ENCODE assay signal across 8 cellular contexts in the genomic region with DNA sequence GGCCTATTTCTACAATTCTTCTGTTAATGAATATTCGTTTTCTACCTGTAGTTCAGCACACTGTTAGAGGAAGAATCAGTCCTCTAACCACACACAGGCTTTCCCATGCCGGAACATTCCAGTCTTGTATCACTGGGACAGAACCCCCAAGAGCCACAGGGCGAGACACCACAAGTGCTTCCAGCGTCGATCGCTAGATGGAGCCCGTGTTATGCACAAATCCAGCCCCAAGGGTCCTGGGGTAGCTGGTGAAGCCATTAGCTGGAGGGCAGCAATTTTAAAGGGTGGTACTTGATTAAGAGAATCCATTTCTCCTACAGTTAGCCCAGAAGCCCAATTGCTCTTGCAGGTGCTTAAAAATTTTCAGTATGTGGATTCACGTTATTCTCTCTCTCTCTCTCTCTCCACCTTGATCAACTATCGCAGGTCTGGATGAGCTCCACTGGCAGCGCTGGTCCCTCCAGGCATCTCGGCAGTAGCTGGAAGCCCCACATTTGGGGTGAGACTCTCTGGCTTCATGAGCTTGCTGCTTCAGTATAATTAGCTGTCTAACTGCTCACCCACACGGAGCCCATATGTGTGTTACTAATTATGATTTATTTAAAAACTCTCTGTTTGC.
A peak's percentile ranks its signal among the peaks of the same experiment; 100 is the strongest.
DNase-seq lines count a peak whose midpoint lies in the region; ATAC-seq, FAIRE-seq and TF ChIP-seq lines count a peak whose summit lies in the region.

No MANE protein-coding gene starts in this region.

- CTCF ChIA-PET in RWPE1 (lab: Yijun Ruan, JAX) (interaction anchor here (0.5 to 1.8 kb wide), 17 partner anchors 9 to 1591 kb away, joined by 3 to 9 read pairs (median 4); no protein-coding TSS in a partner anchor), H1 (lab: Charles Lee; ENCODE audit: partially characterized antibody) (interaction anchor here (0.6 to 5.2 kb wide), 117 partner anchors 9 to 624 kb away, joined by 3 to 59 read pairs (median 4); no protein-coding TSS in a partner anchor)

- no peaks in the 10 kb centered on the region for H4K20me1 ChIP-seq in DOHH2 (ENCODE audit: control insufficient read depth, insufficient read depth, low read depth, low read length)
- H4K20me1 ChIP-seq in H1 (replicated peaks in 1 of 2; ENCODE audit: control insufficient read depth in 1 of 2, insufficient read depth in 2 of 2, low read length in 2 of 2), result no peaks in the 10 kb centered on the region

- no peaks in the 10 kb centered on the region for H3K4me1 ChIP-seq in DOHH2 (ENCODE audit: control insufficient read depth, low read length)
- H3K4me1 ChIP-seq in H1 (replicated peaks in 1 of 4; ENCODE audit: control insufficient read depth in 3 of 4, insufficient read depth in 4 of 4, low read length in 3 of 4), result peaks cover 0 to 12% (median 8%) of the 10 kb centered on the region in 4 experiments; a peak in 5 of 7 replicates
- no peaks in the 10 kb centered on the region for H3K4me1 ChIP-seq in mucosa of descending colon (ENCODE audit: low read depth)

- TF ChIP-seq CTCF in DOHH2 (IDR thresholded peaks at IDR 0.05; ENCODE audit: low read depth, low read length, poor library complexity, severe bottlenecking) (peak; percentile 90), RWPE1 (conservative IDR thresholded peaks at IDR 0.05; ENCODE audit: low read depth) (peak; percentile 86), H1 (IDR thresholded peaks at IDR 0.05; ENCODE audit: control extremely low read depth in 1 of 3, insufficient read depth in 1 of 3, low read depth in 1 of 3, low read length in 3 of 3) (peak; percentile 87 to 98 (median 95)), mucosa of descending colon (IDR thresholded peaks at IDR 0.05) (peak; percentile 33)

- H3K79me1 ChIP-seq in H1 (ENCODE audit: low read depth, low read length), result no peaks in the 10 kb centered on the region

- no peak overlapping the region for H2BK5ac ChIP-seq in H1 (ENCODE audit: low read depth, low read length)

- H3K14ac ChIP-seq in H1 (ENCODE audit: insufficient read length), result no peak overlapping the region

- H3K4me3 ChIP-seq in DOHH2 (ENCODE audit: low read length), result no peak overlapping the region
- no peak overlapping the region for H3K4me3 ChIP-seq in H1 (ENCODE audit: extremely low read depth in 1 of 4, insufficient read depth in 2 of 4, low read depth in 3 of 4, low read length in 4 of 4)
- H3K4me3 ChIP-seq in mucosa of descending colon, result no peak overlapping the region

- no peaks in the 10 kb centered on the region; the same call in 1 of the 2 replicates for H3K23me2 ChIP-seq in H1 (ENCODE audit: low read depth, low read length)

- no peak overlapping the region for H3K4ac ChIP-seq in H1 (replicated peaks; ENCODE audit: insufficient read length, low read depth, low read length)

- H4K8ac ChIP-seq in H1 (ENCODE audit: extremely low read depth, insufficient read depth, low read length), result no peak overlapping the region

- H3K23ac ChIP-seq in H1 (ENCODE audit: insufficient read length), result no peak overlapping the region

- H3K18ac ChIP-seq in H1 (ENCODE audit: extremely low read depth, low read length), result no peak overlapping the region

- H3K36me3 ChIP-seq in DOHH2 (ENCODE audit: control insufficient read depth, low read length), result no peaks in the 10 kb centered on the region
- no peaks in the 10 kb centered on the region for H3K36me3 ChIP-seq in H1 (ENCODE audit: control insufficient read depth in 2 of 4, insufficient read depth in 4 of 4, low read length in 3 of 4)
- H3K36me3 ChIP-seq in mucosa of descending colon (ENCODE audit: low read depth), result no peaks in the 10 kb centered on the region

- TF ChIP-seq RAD21 in H1 (IDR thresholded peaks at IDR 0.05 in 1 of 2, conservative IDR thresholded peaks at IDR 0.05 in 1 of 2; ENCODE audit: low read depth in 2 of 2, low read length in 2 of 2), result peak; percentile 99 to 100

- H2BK15ac ChIP-seq in H1 (ENCODE audit: low read length), result no peak overlapping the region

- no peak overlapping the region for H2AK5ac ChIP-seq in H1 (ENCODE audit: low read depth, low read length)

- no peak overlapping the region for H3K56ac ChIP-seq in H1 (replicated peaks; ENCODE audit: insufficient read length, low read depth, low read length)

- no peaks in the 10 kb centered on the region for H3K9me3 ChIP-seq in DOHH2 (ENCODE audit: control insufficient read depth, insufficient read depth, low read length)
- H3K9me3 ChIP-seq in H1 (ENCODE audit: insufficient read depth in 2 of 2, low read depth in 1 of 2, low read length in 1 of 2), result peaks cover 12 to 14% of the 10 kb centered on the region in 2 experiments
- H3K9me3 ChIP-seq in mucosa of descending colon, result no peaks in the 10 kb centered on the region

- H3K27me3 ChIP-seq in DOHH2 (ENCODE audit: control insufficient read depth, low read length), result no peaks in the 10 kb centered on the region
- H3K27me3 ChIP-seq in H1 (replicated peaks in 1 of 4; ENCODE audit: control insufficient read depth in 3 of 4, extremely low read depth in 1 of 4, insufficient read depth in 3 of 4, low read length in 3 of 4), result no peaks in the 10 kb centered on the region; a peak in 1 of 7 replicates

- H2BK120ac ChIP-seq in H1 (replicated peaks; ENCODE audit: low read depth, low read length), result no peak overlapping the region

- no peak overlapping the region for H2BK12ac ChIP-seq in H1 (ENCODE audit: low read depth, low read length)

- peak; percentile 87 for FAIRE-seq in H1 (lab: Jason Lieb, UNC)

- no peak overlapping the region for H3K9ac ChIP-seq in H1 (replicated peaks in 1 of 4; ENCODE audit: extremely low read depth in 1 of 4, low read depth in 3 of 4, low read length in 3 of 4)

- H4K91ac ChIP-seq in H1 (replicated peaks; ENCODE audit: insufficient read length, low read length), result peak overlapping the region; percentile 23

- H2BK20ac ChIP-seq in H1 (ENCODE audit: low read length), result peak overlapping the region; percentile 62; the same call in 1 of the 2 replicates

- ATAC-seq in mucosa of descending colon (peak; percentile 28), HG03108 (IDR thresholded peaks at IDR 0.05; ENCODE audit: unreplicated experiment) (no peak)

- H3F3A ChIP-seq in DOHH2 (ENCODE audit: control insufficient read depth, insufficient read depth), result no peaks in the 10 kb centered on the region

- H2AFZ ChIP-seq in H1 (ENCODE audit: low read length), result peak overlapping the region; percentile 60; the same call in 1 of the 2 replicates

- POLR2A ChIA-PET in RWPE1 (lab: Yijun Ruan, JAX; ENCODE audit: low non-redundant PET) (no interaction called here), H1 (lab: Charles Lee; ENCODE audit: partially characterized antibody) (interaction anchor here (0.9 to 1.8 kb wide), 5 partner anchors 11 to 600 kb away, joined by 3 to 8 read pairs (median 4); no protein-coding TSS in a partner anchor)

- no peak overlapping the region for H3K4me2 ChIP-seq in DOHH2 (ENCODE audit: low read length)
- H3K4me2 ChIP-seq in H1 (ENCODE audit: insufficient read depth in 1 of 2, low read depth in 2 of 2, low read length in 2 of 2), result no peak overlapping the region

- no peak for TF ChIP-seq EP300 in H1 (IDR thresholded peaks at IDR 0.05; ENCODE audit: borderline replicate concordance in 1 of 2, low read depth in 2 of 2, low read length in 2 of 2)

- H3K27ac ChIP-seq in DOHH2 (ENCODE audit: low read depth, low read length), result no peak overlapping the region
- no peak overlapping the region for H3K27ac ChIP-seq in RWPE1
- H3K27ac ChIP-seq in H1 (ENCODE audit: low read depth, low read length), result no peak overlapping the region

- H3K79me2 ChIP-seq in DOHH2 (ENCODE audit: control insufficient read depth, low read length) (no peaks in the 10 kb centered on the region), H1 (ENCODE audit: control insufficient read depth in 1 of 2, insufficient read depth in 2 of 2, low read length in 2 of 2) (no peaks in the 10 kb centered on the region)

- intact Hi-C loops in mucosa of descending colon (cut with DNase I, micrococcal nuclease), result loop anchor here in 1 of 2 donors (10.0 kb wide), 1 partner anchor 450 kb away; no protein-coding TSS in a partner anchor

- DNase-seq in GM19240 (ENCODE audit: insufficient read length, low spot score) (peak; percentile 47), HPDE6-E6E7 (ENCODE audit: extremely low spot score) (peak; percentile 52), RWPE1 (ENCODE audit: low spot score) (peak; percentile 73), H1 (ENCODE audit: low read depth in 1 of 2, low spot score in 2 of 2) (peak; percentile 82 to 93), mucosa of descending colon (peak in 2 of 3 donors; percentile 41 to 51), DMS153 (lab: John Stamatoyannopoulos, UW) (no peak)

- H4K5ac ChIP-seq in H1 (ENCODE audit: insufficient read length, low read depth, low read length), result no peak overlapping the region

- 37% methylated on average over 12 of the region's 12 CpGs; no CpG with 5 or more reads in 1 of the 2 experiments for WGBS in H1 (ENCODE audit: extremely low coverage in 1 of 2, insufficient coverage in 1 of 2, insufficient read length in 1 of 2, insufficient replicate concordance in 2 of 2, low coverage in 1 of 2, low lambda C conversion rate in 2 of 2, missing lambda C conversion rate in 1 of 2), 2 experiments

- H3K9me2 ChIP-seq in DOHH2 (replicated peaks; ENCODE audit: control insufficient read depth, low read length), result no peaks in the 10 kb centered on the region

- no peak for TF ChIP-seq POLR2A in H1 (IDR thresholded peaks at IDR 0.05; ENCODE audit: control extremely low read depth in 1 of 2, low read depth in 2 of 2, low read length in 2 of 2)

TF ChIP-seq in H1, 55 proteins besides CTCF, POLR2A, EP300 and RAD21 (continues in another document):
- TF ChIP-seq NRF1 (IDR thresholded peaks at IDR 0.05; ENCODE audit: low read depth, low read length) (no peak), SRF (IDR thresholded peaks at IDR 0.05; ENCODE audit: low read depth, low read length) (no peak), TEAD4 (IDR thresholded peaks at IDR 0.05; ENCODE audit: low read depth, low read length) (peak; percentile 52; the same call in 1 of the 2 replicates), SP2 (IDR thresholded peaks at IDR 0.05; ENCODE audit: low read length) (no peak), BRCA1 (IDR thresholded peaks at IDR 0.05; ENCODE audit: low read depth, low read length) (no peak), PHF8 (conservative IDR thresholded peaks at IDR 0.05; ENCODE audit: low read depth, low read length) (no peak), FOSL1 (IDR thresholded peaks at IDR 0.05; ENCODE audit: insufficient read depth, low read depth, low read length) (no peak), SIN3A (conservative IDR thresholded peaks at IDR 0.05 in 1 of 2, IDR thresholded peaks at IDR 0.05 in 1 of 2; ENCODE audit: low read depth in 1 of 2, low read length in 2 of 2) (no peak), CREB1 (IDR thresholded peaks at IDR 0.05) (no peak), YY1 (IDR thresholded peaks at IDR 0.05; ENCODE audit: low read depth, low read length) (peak; percentile 62), HDAC6 (IDR thresholded peaks at IDR 0.05; ENCODE audit: low read depth, low read length) (no peak), GABPA (IDR thresholded peaks at IDR 0.05; ENCODE audit: borderline replicate concordance, insufficient read depth, low read length) (no peak), SAP30 (IDR thresholded peaks at IDR 0.05; ENCODE audit: insufficient read depth, insufficient replicate concordance, low read length) (no peak), BACH1 (IDR thresholded peaks at IDR 0.05; ENCODE audit: low read length) (no peak)

Comparison
In these comparisons a context has a peak if more than half of its experiments do, and no peak if none do; other contexts are left out.
1. CTCF ChIP-seq: peak in every context shown above with its lines; median percentile 95 in H1; 90 in DOHH2; 86 in RWPE1; 33 in mucosa of descending colon.